ENCODE assay signal across 13 cellular contexts in the genomic region with DNA sequence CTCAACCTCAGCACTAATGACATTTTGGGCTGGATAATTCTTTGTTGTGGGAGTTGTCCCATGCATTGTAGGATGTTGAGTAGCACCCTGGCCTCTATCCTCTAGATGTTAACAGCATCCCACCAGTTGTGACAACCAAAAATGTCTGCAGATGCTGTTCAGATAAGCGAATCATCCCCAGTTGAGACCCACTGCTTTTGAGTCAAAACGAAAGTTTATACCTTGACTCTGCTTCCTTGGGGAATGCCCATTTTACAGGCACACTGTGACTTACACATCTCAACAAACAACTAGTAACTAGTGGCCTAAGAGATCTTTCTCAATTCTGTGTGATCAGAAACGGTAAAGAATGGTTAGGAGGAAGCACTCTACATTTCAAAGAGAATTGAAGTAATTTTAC. TPM values are rescaled to one million over a fixed set of nuclear protein-coding genes. Genes with fewer than 3 reads are reported as not detected.
DNase-seq lines count a peak whose midpoint lies in the region; ATAC-seq and TF ChIP-seq lines count a peak whose summit lies in the region.
"Had no signal": no experiment of that assay in that cellular context is flagged by ENCODE, and none has a peak within 500 bp of the region (broad histone marks: within the 10 kb centered on the region; RNA-seq: fewer than 3 reads in every experiment).

No MANE protein-coding gene starts in this region.

- peaks cover 28% of the 10 kb centered on the region for H3K36me3 ChIP-seq in lower lobe of right lung
- H3K36me3 ChIP-seq in upper lobe of left lung, result peaks cover 0 to 27% (median 5%) of the 10 kb centered on the region in 4 donors

- no peak overlapping the region for H3K4me3 ChIP-seq in lower lobe of right lung
- H3K4me3 ChIP-seq in upper lobe of left lung, result no peak overlapping the region
- H3K4me3 ChIP-seq: breast epithelium, GM23248 had no signal

- intact Hi-C loops in lower lobe of right lung (cut with DNase I), result no loop called here

- no peak for TF ChIP-seq CTCF in lower lobe of right lung (IDR thresholded peaks at IDR 0.05)
- no peak for TF ChIP-seq CTCF in upper lobe of left lung (IDR thresholded peaks at IDR 0.05)

- H3K27me3 ChIP-seq in lower lobe of right lung (ENCODE audit: low read depth) (no peaks in the 10 kb centered on the region), upper lobe of left lung (no peaks in the 10 kb centered on the region)
- H3K27me3 ChIP-seq: breast epithelium had no signal

- ATAC-seq in GM18520 (IDR thresholded peaks at IDR 0.05; ENCODE audit: unreplicated experiment) (peak; percentile 94), GM19397 (IDR thresholded peaks at IDR 0.05; ENCODE audit: unreplicated experiment) (peak; percentile 93), HG02870 (IDR thresholded peaks at IDR 0.05; ENCODE audit: unreplicated experiment) (peak; percentile 98), HG03558 (IDR thresholded peaks at IDR 0.05; ENCODE audit: extremely low read depth, unreplicated experiment) (peak; percentile 90), lower lobe of right lung (no peak), upper lobe of left lung (ENCODE audit: low FRiP score in 2 of 2) (no peak)
- ATAC-seq: naive thymus-derived CD8-positive, alpha-beta T cell had no signal

- no peaks in the 10 kb centered on the region for H3K4me1 ChIP-seq in lower lobe of right lung
- no peaks in the 10 kb centered on the region for H3K4me1 ChIP-seq in upper lobe of left lung
- H3K4me1 ChIP-seq: breast epithelium had no signal

- H3K27ac ChIP-seq in lower lobe of right lung (no peak overlapping the region), upper lobe of left lung (no peak overlapping the region)
- H3K27ac ChIP-seq: breast epithelium, GM23248 had no signal

- DNase-seq in NOMO-1 treated with DMSO at 0.1 percent for 48 hours (lab: John Stamatoyannopoulos, UW; ENCODE audit: unreplicated experiment) (no peak), lower lobe of right lung (no peak), upper lobe of left lung (no peak), NCI-H1092 treated with DMSO at 0.1 percent for 48 hours (lab: John Stamatoyannopoulos, UW) (no peak)
- DNase-seq: GM23248; immature natural killer cell; naive thymus-derived CD8-positive, alpha-beta T cell; SHP77 had no signal

- WGBS in upper lobe of left lung, 2 donors, result 74 to 85% methylated on average over 3 of the region's 3 CpGs

- no peak for TF ChIP-seq EP300 in upper lobe of left lung (IDR thresholded peaks at IDR 0.05)

- TF ChIP-seq POLR2A in upper lobe of left lung (IDR thresholded peaks at IDR 0.05), result no peak

- H3K9me3 ChIP-seq in lower lobe of right lung (no peaks in the 10 kb centered on the region), upper lobe of left lung (no peaks in the 10 kb centered on the region)
- H3K9me3 ChIP-seq: breast epithelium had no signal

RNA-seq across cellular contexts. Expression of a gene that starts 37.0 kb away (rescaled TPM):
- total RNA-seq in lower lobe of right lung (11.3 TPM), upper lobe of left lung (10 to 100 TPM in 3 of 6 donors, 1 to 10 TPM in 3; 4.9 to 19.3 (median 8.9) TPM)

Comparison
In these comparisons a context has a peak if more than half of its experiments do, and no peak if none do; other contexts are left out.
1. ATAC-seq: peak in GM18520 (single experiment), GM19397 (single experiment), HG02870 (single experiment) and HG03558 (single experiment); none in lower lobe of right lung (0 of 2) and upper lobe of left lung (0 of 2).